Comparison of ENCODE assay signal across 1 cellular context in genomic region chr9:136373300-136374182, GRCh38.
TF ChIP-seq lines count a peak whose summit lies in the region.

Gene CARD9, minus strand, starts transcription at chr9:136373669. Its CDS starts 1,591 bp downstream, at chr9:136372078.

TF ChIP-seq in HCT116, 20 proteins besides CTCF, POLR2A, EP300 and RAD21 (continued from another document):
- TF ChIP-seq, protein P1, sequence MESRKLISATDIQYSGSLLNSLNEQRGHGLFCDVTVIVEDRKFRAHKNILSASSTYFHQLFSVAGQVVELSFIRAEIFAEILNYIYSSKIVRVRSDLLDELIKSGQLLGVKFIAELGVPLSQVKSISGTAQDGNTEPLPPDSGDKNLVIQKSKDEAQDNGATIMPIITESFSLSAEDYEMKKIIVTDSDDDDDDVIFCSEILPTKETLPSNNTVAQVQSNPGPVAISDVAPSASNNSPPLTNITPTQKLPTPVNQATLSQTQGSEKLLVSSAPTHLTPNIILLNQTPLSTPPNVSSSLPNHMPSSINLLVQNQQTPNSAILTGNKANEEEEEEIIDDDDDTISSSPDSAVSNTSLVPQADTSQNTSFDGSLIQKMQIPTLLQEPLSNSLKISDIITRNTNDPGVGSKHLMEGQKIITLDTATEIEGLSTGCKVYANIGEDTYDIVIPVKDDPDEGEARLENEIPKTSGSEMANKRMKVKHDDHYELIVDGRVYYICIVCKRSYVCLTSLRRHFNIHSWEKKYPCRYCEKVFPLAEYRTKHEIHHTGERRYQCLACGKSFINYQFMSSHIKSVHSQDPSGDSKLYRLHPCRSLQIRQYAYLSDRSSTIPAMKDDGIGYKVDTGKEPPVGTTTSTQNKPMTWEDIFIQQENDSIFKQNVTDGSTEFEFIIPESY (IDR thresholded peaks at IDR 0.05; ENCODE audit: extremely low read depth, insufficient replicate concordance, low read length): no peak
- TF ChIP-seq JUND (IDR thresholded peaks at IDR 0.05): no peak
- no peak for TF ChIP-seq SIN3A (IDR thresholded peaks at IDR 0.05; ENCODE audit: low read depth)
- TF ChIP-seq EGR1 (IDR thresholded peaks at IDR 0.05; ENCODE audit: low read depth): no peak
- TF ChIP-seq, protein P2, sequence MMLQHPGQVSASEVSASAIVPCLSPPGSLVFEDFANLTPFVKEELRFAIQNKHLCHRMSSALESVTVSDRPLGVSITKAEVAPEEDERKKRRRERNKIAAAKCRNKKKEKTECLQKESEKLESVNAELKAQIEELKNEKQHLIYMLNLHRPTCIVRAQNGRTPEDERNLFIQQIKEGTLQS (IDR thresholded peaks at IDR 0.05): no peak
- no peak for TF ChIP-seq POLR2AphosphoS5 (IDR thresholded peaks at IDR 0.05; ENCODE audit: low read depth, low read length)
- no peak for TF ChIP-seq SP1 (IDR thresholded peaks at IDR 0.05; ENCODE audit: low read depth)
- no peak for TF ChIP-seq EZH2phosphoT487 (IDR thresholded peaks at IDR 0.05; ENCODE audit: borderline replicate concordance)
- no peak for TF ChIP-seq SRF (IDR thresholded peaks at IDR 0.05; ENCODE audit: low read depth)
TF ChIP-seq in HCT116: peak in this region for 0.
